13 cellular contexts compared by ENCODE assay signal in genomic region chr10:99913831-99914235, GRCh38.
DNase-seq lines count a peak whose midpoint lies in the region; ATAC-seq and TF ChIP-seq lines count a peak whose summit lies in the region.
"Had no signal": no experiment of that assay in that cellular context is flagged by ENCODE, and none has a peak within 500 bp of the region (broad histone marks: within the 10 kb centered on the region; RNA-seq: fewer than 3 reads in every experiment).

No MANE protein-coding gene starts in this region.

- H3K4me3 ChIP-seq in hepatocyte: no peak overlapping the region
- peak overlapping the region; percentile 91 for H3K4me3 ChIP-seq in neural progenitor cell
- H3K4me3 ChIP-seq: MG63 had no signal

- DNase-seq in H9 (peak; percentile 98), WTC11 (ENCODE audit: low spot score) (peak; percentile 88), hepatocyte (ENCODE audit: low spot score) (peak; percentile 45), neural progenitor cell (ENCODE audit: low spot score) (peak; percentile 96), SIG-M5 treated with dmso at 0.1 percent for 504 hours (lab: John Stamatoyannopoulos, UW; ENCODE audit: unreplicated experiment) (no peak), activated T-cell treated with anti-CD3 and anti-CD28 coated beads for 4 hours (no peak), NCI-H2171 (lab: John Stamatoyannopoulos, UW) (no peak)
- DNase-seq in activated CD4-positive, alpha-beta T cell treated with anti-CD3 and anti-CD28 coated beads, Interleukin-2, amount 50 U/mL, for 48 hours: no peak
- DNase-seq: activated CD8-positive, alpha-beta T cell treated with anti-CD3 and anti-CD28 coated beads for 36 hours; C1 segment of cervical spinal cord; MG63; NCI-H69; stimulated activated naive CD8-positive, alpha-beta T cell treated with anti-CD3 and anti-CD28 coated beads, Interleukin-15, Interleukin-2, amounts not matched to agents 100 U/mL and 50 U/mL, for 24 hours had no signal

- H3K4ac ChIP-seq in H9 (ENCODE audit: low read depth, low read length): no peak overlapping the region; the same call in 1 of the 2 replicates

- TF ChIP-seq CTCF in H9 (conservative IDR thresholded peaks at IDR 0.05) (peak; percentile 70), WTC11 (IDR thresholded peaks at IDR 0.05) (no peak), hepatocyte (IDR thresholded peaks at IDR 0.05; ENCODE audit: poor library complexity) (peak; percentile 31), neural progenitor cell (IDR thresholded peaks at IDR 0.05) (peak; percentile 66)

- POLR2A ChIA-PET in WTC11 (lab: Charles Lee): interaction anchor here (0.9 to 1.8 kb wide), 13 partner anchors 14 to 460 kb away, joined by 3 to 9 read pairs (median 5); partner anchors contain the start of gene DNMBP

- H3K36me3 Mint-ChIP-seq in H9 (ENCODE audit: insufficient read depth in 1 of 3, low read depth in 3 of 3): peaks cover 10 to 23% (median 17%) of the 10 kb centered on the region in 3 experiments; a peak in 6 of 7 replicates
- peaks cover 10% of the 10 kb centered on the region for H3K36me3 Mint-ChIP-seq in WTC11
- H3K36me3 Mint-ChIP-seq in neural progenitor cell: peaks cover 3% of the 10 kb centered on the region

- H3K14ac ChIP-seq in H9 (ENCODE audit: insufficient read depth, low read length): peak overlapping the region; percentile 25; the same call in 1 of the 2 replicates

- H3K9me2 ChIP-seq in hepatocyte (replicated peaks; ENCODE audit: insufficient read depth): no peaks in the 10 kb centered on the region

- H3K9ac ChIP-seq in H9 (ENCODE audit: extremely low read depth, insufficient read length, low read length) (peak overlapping the region; percentile 84), neural progenitor cell (peak overlapping the region; percentile 82)

- no peaks in the 10 kb centered on the region for H3K79me1 ChIP-seq in H9 (ENCODE audit: insufficient read depth, low read depth, low read length, poor library complexity, severe bottlenecking)

- ATAC-seq in WTC11: peak; percentile 96
- ATAC-seq: activated CD8-positive, alpha-beta T cell treated with anti-CD3 and anti-CD28 coated beads for 36 hours; stimulated activated naive CD8-positive, alpha-beta T cell treated with anti-CD3 and anti-CD28 coated beads, Interleukin-15, Interleukin-2, amounts not matched to agents 100 U/mL and 50 U/mL, for 24 hours had no signal

- H3K4me3 Mint-ChIP-seq in H9 (peak overlapping the region; percentile 93 to 98), WTC11 (peak overlapping the region; percentile 99), neural progenitor cell (peak overlapping the region; percentile 94)
- H3K4me3 Mint-ChIP-seq: activated CD8-positive, alpha-beta T cell treated with anti-CD3 and anti-CD28 coated beads for 36 hours had no signal

- H3K9me3 Mint-ChIP-seq in H9: no peaks in the 10 kb centered on the region
- H3K9me3 Mint-ChIP-seq in WTC11: no peaks in the 10 kb centered on the region
- no peaks in the 10 kb centered on the region for H3K9me3 Mint-ChIP-seq in neural progenitor cell
- H3K9me3 Mint-ChIP-seq: activated CD8-positive, alpha-beta T cell treated with anti-CD3 and anti-CD28 coated beads for 36 hours had no signal

- H3K23me2 ChIP-seq in H9 (ENCODE audit: insufficient read length, low read depth, low read length, poor library complexity, severe bottlenecking): peaks cover 5% of the 10 kb centered on the region

- H3K27me3 Mint-ChIP-seq in H9 (ENCODE audit: low read depth): no peaks in the 10 kb centered on the region
- no peaks in the 10 kb centered on the region for H3K27me3 Mint-ChIP-seq in WTC11 (ENCODE audit: low read depth)
- no peaks in the 10 kb centered on the region for H3K27me3 Mint-ChIP-seq in neural progenitor cell (ENCODE audit: insufficient read depth, low read depth)
- H3K27me3 Mint-ChIP-seq: activated CD8-positive, alpha-beta T cell treated with anti-CD3 and anti-CD28 coated beads for 36 hours had no signal

- no peak overlapping the region for H3K23ac ChIP-seq in H9 (ENCODE audit: insufficient read length, low read depth, low read length)

- WGBS in H9 (ENCODE audit: extremely low coverage, insufficient read length, low lambda C conversion rate): no CpG with 5 or more reads among the region's 9 CpGs
- 34% methylated on average over 9 of the region's 9 CpGs for WGBS in hepatocyte (ENCODE audit: low lambda C conversion rate, missing lambda C conversion rate)

- H3K79me2 ChIP-seq in H9 (ENCODE audit: insufficient read depth, low read length) (peaks cover 22% of the 10 kb centered on the region; the same call in 1 of the 2 replicates), hepatocyte (peaks cover 93% of the 10 kb centered on the region), neural progenitor cell (ENCODE audit: low read depth) (peaks cover 56% of the 10 kb centered on the region)

- H2BK120ac ChIP-seq in H9 (ENCODE audit: low read depth, low read length, poor library complexity, severe bottlenecking): no peak overlapping the region

- H3K27ac Mint-ChIP-seq in H9 (peak overlapping the region; percentile 98 to 100 (median 98)), WTC11 (peak overlapping the region; percentile 99), neural progenitor cell (peak overlapping the region; percentile 97)
- H3K27ac Mint-ChIP-seq: activated CD8-positive, alpha-beta T cell treated with anti-CD3 and anti-CD28 coated beads for 36 hours had no signal

- no peak overlapping the region for H4K8ac ChIP-seq in H9 (replicated peaks; ENCODE audit: insufficient read length, low read depth, low read length)

- peak overlapping the region; percentile 77 for H3K4me2 ChIP-seq in H9 (ENCODE audit: insufficient read depth, insufficient read length, low read length)
- peak overlapping the region; percentile 64 for H3K4me2 ChIP-seq in hepatocyte
- peak overlapping the region; percentile 90 for H3K4me2 ChIP-seq in neural progenitor cell

- H3K9me3 ChIP-seq in H9 (ENCODE audit: control insufficient read depth, low read depth, low read length): no peaks in the 10 kb centered on the region
- H3K9me3 ChIP-seq in hepatocyte (ENCODE audit: low read depth): no peaks in the 10 kb centered on the region
- no peaks in the 10 kb centered on the region for H3K9me3 ChIP-seq in neural progenitor cell (ENCODE audit: low read depth)
- H3K9me3 ChIP-seq: MG63 had no signal

- CTCF ChIA-PET in WTC11 (lab: Charles Lee): interaction anchor here (0.6 to 4.7 kb wide), 18 partner anchors 10 to 1034 kb away, joined by 3 to 54 read pairs (median 6); partner anchors contain the start of genes DNMBP and SCD

- peaks cover 39 to 47% of the 10 kb centered on the region in 2 experiments for H3K4me1 Mint-ChIP-seq in H9
- peaks cover 65% of the 10 kb centered on the region for H3K4me1 Mint-ChIP-seq in WTC11
- H3K4me1 Mint-ChIP-seq in neural progenitor cell: peaks cover 57% of the 10 kb centered on the region

- H3K36me3 ChIP-seq in hepatocyte (replicated peaks; ENCODE audit: insufficient read depth, low read depth) (no peaks in the 10 kb centered on the region), neural progenitor cell (no peaks in the 10 kb centered on the region)

- no peaks in the 10 kb centered on the region for H4K20me1 ChIP-seq in H9 (ENCODE audit: control insufficient read depth, insufficient read depth, insufficient read length)
- H4K20me1 ChIP-seq in hepatocyte (ENCODE audit: insufficient read depth, poor library complexity, severe bottlenecking): peaks cover 7% of the 10 kb centered on the region
- peaks cover 10% of the 10 kb centered on the region for H4K20me1 ChIP-seq in neural progenitor cell (ENCODE audit: low read depth)

- H3T11ph ChIP-seq in H9 (ENCODE audit: low read length): no peak overlapping the region

- H4K5ac ChIP-seq in H9 (ENCODE audit: insufficient read length, low read depth, low read length): no peak overlapping the region

- H2BK15ac ChIP-seq in H9 (ENCODE audit: low read depth, low read length): no peak overlapping the region

- no peak overlapping the region for H2BK20ac ChIP-seq in H9 (ENCODE audit: low read depth, low read length, poor library complexity, severe bottlenecking)

- H3F3A ChIP-seq in neural progenitor cell (ENCODE audit: low read depth): peaks cover 35% of the 10 kb centered on the region

- H2BK5ac ChIP-seq in H9 (ENCODE audit: insufficient read length, low read length): peak overlapping the region; percentile 50

- no peaks in the 10 kb centered on the region; the same call in 1 of the 2 replicates for H3K4me1 ChIP-seq in H9 (ENCODE audit: insufficient read depth, low read length)
- peaks cover 19% of the 10 kb centered on the region for H3K4me1 ChIP-seq in hepatocyte (ENCODE audit: insufficient read depth)
- H3K4me1 ChIP-seq in neural progenitor cell: peaks cover 44% of the 10 kb centered on the region

- H3K18ac ChIP-seq in H9 (ENCODE audit: insufficient read length, low read depth, low read length): peak overlapping the region; percentile 53

- H3K27ac ChIP-seq in H9 (ENCODE audit: insufficient read length, low read depth, low read length) (peak overlapping the region; percentile 89), hepatocyte (peak overlapping the region; percentile 33), neural progenitor cell (peak overlapping the region; percentile 97)

- H3K56ac ChIP-seq in H9 (ENCODE audit: insufficient read length, low read depth, low read length): no peak overlapping the region

- H4K91ac ChIP-seq in H9 (ENCODE audit: insufficient read length, low read depth, low read length): no peak overlapping the region

- H3K27me3 ChIP-seq in H9 (ENCODE audit: insufficient read depth, low read length) (no peaks in the 10 kb centered on the region), hepatocyte (no peaks in the 10 kb centered on the region), neural progenitor cell (no peaks in the 10 kb centered on the region)
- H3K27me3 ChIP-seq: MG63 had no signal

- no peak overlapping the region for H2BK12ac ChIP-seq in H9 (ENCODE audit: insufficient read length, low read depth, low read length)

- H2AK5ac ChIP-seq in H9 (ENCODE audit: insufficient read length, low read length): no peak overlapping the region

- H2AFZ ChIP-seq in H9 (ENCODE audit: low read length): no peak overlapping the region
- H2AFZ ChIP-seq in hepatocyte: no peak overlapping the region
- peak overlapping the region; percentile 75 for H2AFZ ChIP-seq in neural progenitor cell (replicated peaks)

TF ChIP-seq in WTC11, 78 proteins besides CTCF, POLR2A, EP300 and RAD21 (continues in another document):
- TF ChIP-seq, protein P1, sequence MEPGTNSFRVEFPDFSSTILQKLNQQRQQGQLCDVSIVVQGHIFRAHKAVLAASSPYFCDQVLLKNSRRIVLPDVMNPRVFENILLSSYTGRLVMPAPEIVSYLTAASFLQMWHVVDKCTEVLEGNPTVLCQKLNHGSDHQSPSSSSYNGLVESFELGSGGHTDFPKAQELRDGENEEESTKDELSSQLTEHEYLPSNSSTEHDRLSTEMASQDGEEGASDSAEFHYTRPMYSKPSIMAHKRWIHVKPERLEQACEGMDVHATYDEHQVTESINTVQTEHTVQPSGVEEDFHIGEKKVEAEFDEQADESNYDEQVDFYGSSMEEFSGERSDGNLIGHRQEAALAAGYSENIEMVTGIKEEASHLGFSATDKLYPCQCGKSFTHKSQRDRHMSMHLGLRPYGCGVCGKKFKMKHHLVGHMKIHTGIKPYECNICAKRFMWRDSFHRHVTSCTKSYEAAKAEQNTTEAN (CRISPR knock-in tag; IDR thresholded peaks at IDR 0.05): 0 out of 2 replicates have a peak, but pooled peaks have one; percentile 72
- TF ChIP-seq TP53 (CRISPR knock-in tag; IDR thresholded peaks at IDR 0.05): no peak
- peak; percentile 97 for TF ChIP-seq TEAD1 (CRISPR knock-in tag; IDR thresholded peaks at IDR 0.05)
- TF ChIP-seq NR2C2 (CRISPR knock-in tag; IDR thresholded peaks at IDR 0.05): no peak

Comparison
In these comparisons a context has a peak if more than half of its experiments do, and no peak if none do; other contexts are left out.
1. DNase-seq: peak in H9 (single experiment), WTC11 (single experiment), hepatocyte (single experiment) and neural progenitor cell (single experiment); none in SIG-M5 treated with dmso at 0.1 percent for 504 hours (single experiment), activated CD4-positive, alpha-beta T cell treated with anti-CD3 and anti-CD28 coated beads, Interleukin-2, amount 50 U/mL, for 48 hours (0 of 2), activated T-cell treated with anti-CD3 and anti-CD28 coated beads for 4 hours (single experiment) and NCI-H2171 (single experiment).
2. H3K27ac ChIP-seq: peak in every context shown above with its lines; median percentile 97 in neural progenitor cell; 89 in H9; 33 in hepatocyte.
3. Peak in every context shown above with its lines, with median percentiles within 50 percentile points of each other: H3K4me2 ChIP-seq, H3K27ac Mint-ChIP-seq and H3K4me3 Mint-ChIP-seq.